ENCODE assay signal across 16 cellular contexts in genomic region chr7:42103456-42103855, GRCh38.
"Had no signal": no experiment of that assay in that cellular context is flagged by ENCODE, and none has a peak within 500 bp of the region (broad histone marks: within the 10 kb centered on the region; RNA-seq: fewer than 3 reads in every experiment).

No MANE protein-coding gene starts in this region.

- ATAC-seq: activated CD8-positive, alpha-beta T cell treated with anti-CD3 and anti-CD28 coated beads, Interleukin-2, amount 10 ng/mL, durations not matched to agents 7 days and 5 days; left colon; mucosa of descending colon; naive thymus-derived CD8-positive, alpha-beta T cell had no signal

- H3K27me3 ChIP-seq: brain microvascular endothelial cell had no signal

- H3K27me3 Mint-ChIP-seq: activated CD4-positive, alpha-beta T cell treated with anti-CD3 and anti-CD28 coated beads, Interleukin-2, amount 10 ng/mL, durations not matched to agents 24 days and 14 days; central memory CD8-positive, alpha-beta T cell had no signal

- H3K36me3 ChIP-seq: brain microvascular endothelial cell had no signal

- H3K27ac Mint-ChIP-seq: activated CD4-positive, alpha-beta T cell treated with anti-CD3 and anti-CD28 coated beads, Interleukin-2, amount 10 ng/mL, durations not matched to agents 24 days and 14 days; activated CD8-positive, alpha-beta T cell treated with anti-CD3 and anti-CD28 coated beads, Interleukin-2, amount 10 ng/mL, durations not matched to agents 7 days and 5 days; activated naive CD4-positive, alpha-beta T cell treated with anti-CD3 and anti-CD28 coated beads for 36 hours; activated T-cell treated with anti-CD3 and anti-CD28 coated beads, Interleukin-2, amount 50 U/mL, for 24 hours; naive thymus-derived CD8-positive, alpha-beta T cell had no signal

- H3K27ac ChIP-seq: brain microvascular endothelial cell, coronary artery had no signal

- H3K4me1 Mint-ChIP-seq: activated CD4-positive, alpha-beta T cell treated with anti-CD3 and anti-CD28 coated beads, Interleukin-2, amount 10 ng/mL, durations not matched to agents 24 days and 14 days; central memory CD8-positive, alpha-beta T cell; naive thymus-derived CD8-positive, alpha-beta T cell had no signal

- H3K4me3 ChIP-seq: coronary artery, mucosa of descending colon had no signal

- H3K36me3 Mint-ChIP-seq: naive thymus-derived CD8-positive, alpha-beta T cell had no signal

- H3K9me3 Mint-ChIP-seq: activated CD4-positive, alpha-beta T cell treated with anti-CD3 and anti-CD28 coated beads, Interleukin-2, amount 10 ng/mL, durations not matched to agents 24 days and 14 days; activated naive CD4-positive, alpha-beta T cell treated with anti-CD3 and anti-CD28 coated beads for 36 hours; activated T-cell treated with anti-CD3 and anti-CD28 coated beads, Interleukin-2, amount 50 U/mL, for 24 hours; central memory CD8-positive, alpha-beta T cell; naive thymus-derived CD8-positive, alpha-beta T cell had no signal

- H3K4me3 Mint-ChIP-seq: activated CD4-positive, alpha-beta T cell treated with anti-CD3 and anti-CD28 coated beads, Interleukin-2, amount 10 ng/mL, durations not matched to agents 24 days and 14 days; activated CD8-positive, alpha-beta T cell treated with anti-CD3 and anti-CD28 coated beads, Interleukin-2, amount 10 ng/mL, durations not matched to agents 7 days and 5 days; activated naive CD4-positive, alpha-beta T cell treated with anti-CD3 and anti-CD28 coated beads for 36 hours; activated T-cell treated with anti-CD3 and anti-CD28 coated beads, Interleukin-2, amount 50 U/mL, for 24 hours; central memory CD8-positive, alpha-beta T cell; naive thymus-derived CD8-positive, alpha-beta T cell had no signal

- H3K9me3 ChIP-seq: mucosa of descending colon had no signal

- DNase-seq: activated CD4-positive, alpha-beta T cell treated with anti-CD3 and anti-CD28 coated beads, Interleukin-2, amount 10 ng/mL, durations not matched to agents 24 days and 14 days; activated CD8-positive, alpha-beta T cell treated with anti-CD3 and anti-CD28 coated beads, Interleukin-2, amount 10 ng/mL, durations not matched to agents 7 days and 5 days; activated naive CD4-positive, alpha-beta T cell treated with anti-CD3 and anti-CD28 coated beads for 36 hours; activated T-cell treated with anti-CD3 and anti-CD28 coated beads, Interleukin-2, amount 50 U/mL, for 24 hours; anterior cingulate cortex; brain microvascular endothelial cell; islet precursor cell; left colon; mucosa of descending colon; naive thymus-derived CD8-positive, alpha-beta T cell; posterior cingulate gyrus; stimulated activated CD8-positive, alpha-beta memory T cell treated with anti-CD3 and anti-CD28 coated beads, Interleukin-4, amount 100 ng/mL, for 48 hours; stimulated activated naive CD4-positive, alpha-beta T cell; T1000 had no signal
